8 cellular contexts compared by ENCODE assay signal in the genomic region with DNA sequence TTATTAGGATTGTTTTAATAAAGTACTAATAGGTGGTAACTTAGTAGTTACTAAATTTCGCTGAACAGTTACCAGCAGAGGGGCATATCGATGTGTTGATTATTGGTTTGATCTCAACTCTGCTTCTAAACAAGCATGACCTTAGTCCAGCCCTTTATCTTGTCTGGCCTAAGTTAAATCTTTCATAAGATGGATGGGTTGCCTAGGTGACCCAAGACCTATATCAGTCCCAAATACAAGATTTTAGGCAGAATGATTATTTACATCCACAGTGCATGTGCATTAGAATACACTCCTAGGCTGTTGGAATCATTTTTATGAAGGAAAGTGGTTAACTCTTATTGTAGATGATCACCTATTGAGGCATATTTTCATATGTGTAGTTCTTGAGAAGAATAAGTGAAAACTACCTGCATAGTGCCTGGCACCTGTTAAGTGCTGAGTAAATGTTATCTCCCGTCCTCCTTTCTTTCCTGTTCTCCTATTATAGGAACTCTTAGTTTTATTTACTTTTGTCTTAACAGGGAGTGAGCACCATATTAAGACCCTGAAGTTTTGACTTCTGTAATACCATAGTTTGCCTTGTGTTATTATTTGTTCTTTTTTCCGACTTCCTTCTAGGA. TPM values are rescaled to one million over a fixed set of nuclear protein-coding genes. Genes with fewer than 3 reads are reported as not detected.
A peak's percentile ranks its signal among the peaks of the same experiment; 100 is the strongest.
DNase-seq lines count a peak whose midpoint lies in the region; ATAC-seq and TF ChIP-seq lines count a peak whose summit lies in the region.

No MANE protein-coding gene starts in this region.

- no peaks in the 10 kb centered on the region for H3K9me2 ChIP-seq in neural cell (ENCODE audit: insufficient read depth, low read length)

- CTCF ChIA-PET in CD8-positive, alpha-beta T cell (lab: Charles Lee) = interaction anchor here (1.8 kb wide), 1 partner anchor 130 kb away, joined by 6 read pairs; no protein-coding TSS in a partner anchor

- no peaks in the 10 kb centered on the region for H3F3A ChIP-seq in neural cell (ENCODE audit: insufficient read depth, low read length, poor library complexity, severe bottlenecking)

- ATAC-seq in CD8-positive, alpha-beta T cell = no peak
- no peak for ATAC-seq in GM18502 (IDR thresholded peaks at IDR 0.05; ENCODE audit: poor library complexity, unreplicated experiment)

- H3K27ac ChIP-seq in CD8-positive, alpha-beta T cell (ENCODE audit: low read depth, low read length) = no peak overlapping the region
- peak overlapping the region; percentile 89 for H3K27ac ChIP-seq in KOPT-K1 (ENCODE audit: low read depth, low read length, poor library complexity, severe bottlenecking)
- H3K27ac ChIP-seq in coronary artery = peak overlapping the region in 1 of 2 donors; percentile 89
- H3K27ac ChIP-seq in neural cell (ENCODE audit: low read length) = peak overlapping the region; percentile 96

- H3K4me3 ChIP-seq in CD8-positive, alpha-beta T cell (ENCODE audit: low read depth, low read length) = peak overlapping the region; percentile 96
- peak overlapping the region; percentile 97 for H3K4me3 ChIP-seq in coronary artery
- peak overlapping the region; percentile 87 for H3K4me3 ChIP-seq in neural cell (ENCODE audit: low read length)

- no peak overlapping the region for H2AFZ ChIP-seq in neural cell (ENCODE audit: low read depth, low read length)

- no peaks in the 10 kb centered on the region for H3K9me3 Mint-ChIP-seq in CD8-positive, alpha-beta T cell

- peaks cover 56% of the 10 kb centered on the region for H3K79me2 ChIP-seq in neural cell (replicated peaks; ENCODE audit: insufficient read depth, low read length)

- H3K9ac ChIP-seq in neural cell (ENCODE audit: low read length) = peak overlapping the region; percentile 98

- H3K9me3 ChIP-seq in CD8-positive, alpha-beta T cell (ENCODE audit: low read length) = no peaks in the 10 kb centered on the region
- no peaks in the 10 kb centered on the region for H3K9me3 ChIP-seq in KOPT-K1 (ENCODE audit: insufficient read depth, low read length, poor library complexity, severe bottlenecking)
- no peaks in the 10 kb centered on the region for H3K9me3 ChIP-seq in neural cell (ENCODE audit: low read length)

- H3K4me3 Mint-ChIP-seq in CD8-positive, alpha-beta T cell = peak overlapping the region; percentile 97

- peaks cover 44% of the 10 kb centered on the region for H3K4me1 ChIP-seq in CD8-positive, alpha-beta T cell (ENCODE audit: insufficient read depth, low read length)

- H3K36me3 ChIP-seq in CD8-positive, alpha-beta T cell (ENCODE audit: insufficient read depth, low read length) = no peaks in the 10 kb centered on the region
- peaks cover 13% of the 10 kb centered on the region for H3K36me3 ChIP-seq in KOPT-K1 (ENCODE audit: insufficient read depth, low read length)
- no peaks in the 10 kb centered on the region for H3K36me3 ChIP-seq in neural cell (ENCODE audit: insufficient read depth, low read length)

- no peaks in the 10 kb centered on the region for H3K27me3 Mint-ChIP-seq in CD8-positive, alpha-beta T cell (ENCODE audit: low read depth)

- H3K4me2 ChIP-seq in neural cell (ENCODE audit: low read length) = peak overlapping the region; percentile 96

- TF ChIP-seq EP300 in neural cell (conservative IDR thresholded peaks at IDR 0.05; ENCODE audit: poor library complexity, severe bottlenecking) = no peak

- peaks cover 2% of the 10 kb centered on the region for H3K36me3 Mint-ChIP-seq in CD8-positive, alpha-beta T cell

- no peaks in the 10 kb centered on the region for H3K27me3 ChIP-seq in CD8-positive, alpha-beta T cell (ENCODE audit: insufficient read depth, low read length)
- no peaks in the 10 kb centered on the region for H3K27me3 ChIP-seq in neural cell (ENCODE audit: insufficient read depth, low read depth, low read length)

- DNase-seq in CD8-positive, alpha-beta T cell = no peak
- DNase-seq in coronary artery (ENCODE audit: low spot score) (no peak), DMS153 (lab: John Stamatoyannopoulos, UW) (no peak), NCI-H446 (lab: John Stamatoyannopoulos, UW) (no peak), UCSD-AML1 (lab: John Stamatoyannopoulos, UW; ENCODE audit: unreplicated experiment) (no peak)

- H3K4me1 Mint-ChIP-seq in CD8-positive, alpha-beta T cell (ENCODE audit: low read depth) = peaks cover 50% of the 10 kb centered on the region

- H3K27ac Mint-ChIP-seq in CD8-positive, alpha-beta T cell = peak overlapping the region; percentile 93

- no peaks in the 10 kb centered on the region for H4K20me1 ChIP-seq in neural cell (ENCODE audit: insufficient read depth)

- no peak for TF ChIP-seq RAD21 in neural cell (conservative IDR thresholded peaks at IDR 0.05)

- POLR2A ChIA-PET in CD8-positive, alpha-beta T cell (lab: Charles Lee) = no interaction called here

- TF ChIP-seq CTCF in CD8-positive, alpha-beta T cell (IDR thresholded peaks at IDR 0.05) = no peak
- TF ChIP-seq CTCF in coronary artery (IDR thresholded peaks at IDR 0.05) (no peak), neural cell (IDR thresholded peaks at IDR 0.05; ENCODE audit: poor library complexity, severe bottlenecking) (no peak)

- intact Hi-C loops in CD8-positive, alpha-beta T cell (cut with DNase I, micrococcal nuclease) = loop anchor here (2.0 to 10.0 kb wide), 2 partner anchors 16 to 1066 kb away; a partner anchor contains a TSS

TF ChIP-seq in neural cell, 6 proteins besides CTCF, POLR2A, EP300 and RAD21:
- TF ChIP-seq MXI1 (conservative IDR thresholded peaks at IDR 0.05; ENCODE audit: poor library complexity, severe bottlenecking) = no peak
- TF ChIP-seq, protein P1, sequence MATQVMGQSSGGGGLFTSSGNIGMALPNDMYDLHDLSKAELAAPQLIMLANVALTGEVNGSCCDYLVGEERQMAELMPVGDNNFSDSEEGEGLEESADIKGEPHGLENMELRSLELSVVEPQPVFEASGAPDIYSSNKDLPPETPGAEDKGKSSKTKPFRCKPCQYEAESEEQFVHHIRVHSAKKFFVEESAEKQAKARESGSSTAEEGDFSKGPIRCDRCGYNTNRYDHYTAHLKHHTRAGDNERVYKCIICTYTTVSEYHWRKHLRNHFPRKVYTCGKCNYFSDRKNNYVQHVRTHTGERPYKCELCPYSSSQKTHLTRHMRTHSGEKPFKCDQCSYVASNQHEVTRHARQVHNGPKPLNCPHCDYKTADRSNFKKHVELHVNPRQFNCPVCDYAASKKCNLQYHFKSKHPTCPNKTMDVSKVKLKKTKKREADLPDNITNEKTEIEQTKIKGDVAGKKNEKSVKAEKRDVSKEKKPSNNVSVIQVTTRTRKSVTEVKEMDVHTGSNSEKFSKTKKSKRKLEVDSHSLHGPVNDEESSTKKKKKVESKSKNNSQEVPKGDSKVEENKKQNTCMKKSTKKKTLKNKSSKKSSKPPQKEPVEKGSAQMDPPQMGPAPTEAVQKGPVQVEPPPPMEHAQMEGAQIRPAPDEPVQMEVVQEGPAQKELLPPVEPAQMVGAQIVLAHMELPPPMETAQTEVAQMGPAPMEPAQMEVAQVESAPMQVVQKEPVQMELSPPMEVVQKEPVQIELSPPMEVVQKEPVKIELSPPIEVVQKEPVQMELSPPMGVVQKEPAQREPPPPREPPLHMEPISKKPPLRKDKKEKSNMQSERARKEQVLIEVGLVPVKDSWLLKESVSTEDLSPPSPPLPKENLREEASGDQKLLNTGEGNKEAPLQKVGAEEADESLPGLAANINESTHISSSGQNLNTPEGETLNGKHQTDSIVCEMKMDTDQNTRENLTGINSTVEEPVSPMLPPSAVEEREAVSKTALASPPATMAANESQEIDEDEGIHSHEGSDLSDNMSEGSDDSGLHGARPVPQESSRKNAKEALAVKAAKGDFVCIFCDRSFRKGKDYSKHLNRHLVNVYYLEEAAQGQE (IDR thresholded peaks at IDR 0.05; ENCODE audit: borderline replicate concordance) = no peak
- TF ChIP-seq SMC3 (conservative IDR thresholded peaks at IDR 0.05; ENCODE audit: poor library complexity) = no peak
- no peak for TF ChIP-seq TAF1 (IDR thresholded peaks at IDR 0.05; ENCODE audit: low read depth)
- TF ChIP-seq POLR2AphosphoS5 (IDR thresholded peaks at IDR 0.05) = no peak
- TF ChIP-seq EZH2 (IDR thresholded peaks at IDR 0.05; ENCODE audit: borderline replicate concordance, insufficient read depth, low read length, poor library complexity, severe bottlenecking) = no peak
TF ChIP-seq in neural cell: peak in this region for 0.

RNA-seq across cellular contexts. Expression of a gene that starts 1.1 kb away (rescaled TPM):
- total RNA-seq in CD8-positive, alpha-beta T cell = 10 to 100 TPM; 41.6 to 44.8 TPM
- 135 and 153 TPM in 2 replicates for polyA plus RNA-seq in neural cell
- polyA minus RNA-seq in neural cell = 140 and 143 TPM in 2 replicates
